ENCODE assay signal across 9 cellular contexts in the genomic region with DNA sequence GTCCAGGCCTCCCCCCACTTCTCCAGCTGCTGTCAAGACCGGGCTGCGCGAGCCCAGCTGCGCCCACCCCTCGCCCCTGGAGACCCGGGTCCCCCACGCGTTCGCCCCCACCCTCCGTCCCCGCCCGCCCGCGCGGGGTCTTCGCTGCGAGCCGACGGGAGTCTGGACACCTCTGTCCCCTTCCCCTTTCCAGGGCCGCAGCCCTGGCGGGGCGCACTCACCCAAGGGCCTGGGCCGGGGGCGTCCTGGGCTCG. TPM values are rescaled to one million over a fixed set of nuclear protein-coding genes. Genes with fewer than 3 reads are reported as not detected.
A peak's percentile ranks its signal among the peaks of the same experiment; 100 is the strongest.
DNase-seq lines count a peak whose midpoint lies in the region; ATAC-seq, FAIRE-seq and TF ChIP-seq lines count a peak whose summit lies in the region.
"Had no signal": no experiment of that assay in that cellular context is flagged by ENCODE, and none has a peak within 500 bp of the region (broad histone marks: within the 10 kb centered on the region; RNA-seq: fewer than 3 reads in every experiment).

No MANE protein-coding gene starts in this region.

- no peak overlapping the region for H3K27ac Mint-ChIP-seq in activated CD8-positive, alpha-beta memory T cell treated with anti-CD3 and anti-CD28 coated beads, Interleukin-2, amount 10 ng/mL, durations not matched to agents 7 days and 5 days
- no peak overlapping the region for H3K27ac Mint-ChIP-seq in activated naive CD8-positive, alpha-beta T cell treated with anti-CD3 and anti-CD28 coated beads, Interleukin-2, amount 50 U/mL, for 24 hours
- H3K27ac Mint-ChIP-seq: activated naive CD4-positive, alpha-beta T cell treated with anti-CD3 and anti-CD28 coated beads, Interleukin-2, amount 10 ng/mL, durations not matched to agents 7 days and 5 days had no signal

- POLR2A ChIA-PET in HepG2 (lab: Yijun Ruan, JAX): interaction anchor here (1.1 to 1.6 kb wide), 6 partner anchors 9 to 267 kb away, joined by 3 to 8 read pairs (median 4); no protein-coding TSS in a partner anchor

- no peak for TF ChIP-seq RAD21 in HepG2 (CRISPR knock-in tag; IDR thresholded peaks at IDR 0.05)

- H3K4me2 ChIP-seq in HepG2 (ENCODE audit: low read depth, low read length): peak overlapping the region; percentile 89

- BruUV-seq in HepG2 (replicated peaks; lab: Mats Ljungman, UMichigan): no TSS peak

- intact Hi-C loops in HepG2 (cut with micrococcal nuclease; ENCODE audit: unreplicated experiment): no loop called here

- H3K4me3 ChIP-seq in HepG2 (replicated peaks in 1 of 3; ENCODE audit: insufficient read depth in 1 of 3, low read depth in 2 of 3, low read length in 3 of 3): peak overlapping the region; percentile 81 to 87 (median 83)
- H3K4me3 ChIP-seq in thymus (ENCODE audit: low read length): peak overlapping the region; percentile 37
- no peak overlapping the region for H3K4me3 ChIP-seq in brain microvascular endothelial cell (ENCODE audit: low read depth, low read length)

- H2AFZ ChIP-seq in HepG2 (ENCODE audit: low read length): no peak overlapping the region

- TF ChIP-seq EP300 in HepG2 (IDR thresholded peaks at IDR 0.05; ENCODE audit: low read depth in 2 of 2, low read length in 2 of 2) (no peak), HepG2 (CRISPR knock-in tag; IDR thresholded peaks at IDR 0.05; ENCODE audit: borderline replicate concordance) (no peak)

- H3K4me1 ChIP-seq in HepG2 (ENCODE audit: insufficient read depth, low read length): peaks cover 80% of the 10 kb centered on the region
- peaks cover 9% of the 10 kb centered on the region for H3K4me1 ChIP-seq in thymus (ENCODE audit: control insufficient read depth, insufficient read depth, low read length)

- H3K9me3 ChIP-seq in HepG2 (ENCODE audit: low read length) (no peaks in the 10 kb centered on the region), thymus (ENCODE audit: control insufficient read depth) (no peaks in the 10 kb centered on the region)

- WGBS in HepG2 (ENCODE audit: low lambda C conversion rate): no CpG with 5 or more reads among the region's 25 CpGs
- WGBS in thymus: 2% methylated on average over 25 of the region's 25 CpGs

- H3K79me2 ChIP-seq in HepG2 (ENCODE audit: insufficient read depth, low read length): peaks cover 10% of the 10 kb centered on the region

- H3K27me3 Mint-ChIP-seq in activated CD8-positive, alpha-beta memory T cell treated with anti-CD3 and anti-CD28 coated beads, Interleukin-2, amount 10 ng/mL, durations not matched to agents 7 days and 5 days: peaks cover 34% of the 10 kb centered on the region
- peaks cover 44% of the 10 kb centered on the region for H3K27me3 Mint-ChIP-seq in activated naive CD8-positive, alpha-beta T cell treated with anti-CD3 and anti-CD28 coated beads, Interleukin-2, amount 50 U/mL, for 24 hours

- H3K36me3 Mint-ChIP-seq in activated CD8-positive, alpha-beta memory T cell treated with anti-CD3 and anti-CD28 coated beads, Interleukin-2, amount 10 ng/mL, durations not matched to agents 7 days and 5 days: no peaks in the 10 kb centered on the region
- no peaks in the 10 kb centered on the region for H3K36me3 Mint-ChIP-seq in activated naive CD8-positive, alpha-beta T cell treated with anti-CD3 and anti-CD28 coated beads, Interleukin-2, amount 50 U/mL, for 24 hours (ENCODE audit: low read depth)
- H3K36me3 Mint-ChIP-seq: activated naive CD4-positive, alpha-beta T cell treated with anti-CD3 and anti-CD28 coated beads, Interleukin-2, amount 10 ng/mL, durations not matched to agents 7 days and 5 days had no signal

- CTCF ChIA-PET in activated CD8-positive, alpha-beta memory T cell treated with anti-CD3 and anti-CD28 coated beads, Interleukin-2, amount 10 ng/mL, durations not matched to agents 7 days and 5 days (lab: Charles Lee): no interaction called here
- CTCF ChIA-PET in HepG2 (lab: Yijun Ruan, JAX; ENCODE audit: low intra/inter-chr PET ratio, low total read pairs): no interaction called here

- H3K36me3 ChIP-seq in HepG2 (replicated peaks in 1 of 2; ENCODE audit: control insufficient read depth in 1 of 2, insufficient read depth in 2 of 2, low read length in 2 of 2) (peaks cover 2 to 13% of the 10 kb centered on the region in 2 experiments; a peak in 3 of 5 replicates), thymus (ENCODE audit: control insufficient read depth, insufficient read depth) (no peaks in the 10 kb centered on the region), brain microvascular endothelial cell (replicated peaks) (no peaks in the 10 kb centered on the region)

- DNase-seq in activated CD8-positive, alpha-beta memory T cell treated with anti-CD3 and anti-CD28 coated beads, Interleukin-2, amount 50 U/mL, for 48 hours: peak; percentile 58
- DNase-seq in activated CD8-positive, alpha-beta memory T cell treated with anti-CD3 and anti-CD28 coated beads, Interleukin-2, amount 10 ng/mL, durations not matched to agents 7 days and 5 days: no peak
- no peak for DNase-seq in caudate nucleus (lab: John Stamatoyannopoulos, UW)
- DNase-seq in HepG2 (ENCODE audit: low spot score): no peak
- DNase-seq in activated naive CD8-positive, alpha-beta T cell treated with anti-CD3 and anti-CD28 coated beads, Interleukin-2, amount 50 U/mL, for 24 hours: no peak
- DNase-seq in brain microvascular endothelial cell: no peak

- ATAC-seq in activated CD8-positive, alpha-beta memory T cell treated with anti-CD3 and anti-CD28 coated beads, Interleukin-2, amount 10 ng/mL, durations not matched to agents 7 days and 5 days: no peak
- ATAC-seq in HepG2 (no peak), GM21367 (IDR thresholded peaks at IDR 0.05; ENCODE audit: unreplicated experiment) (no peak)
- no peak for ATAC-seq in activated naive CD8-positive, alpha-beta T cell treated with anti-CD3 and anti-CD28 coated beads, Interleukin-2, amount 50 U/mL, for 24 hours

- peaks cover 9% of the 10 kb centered on the region for H3K4me1 Mint-ChIP-seq in activated CD8-positive, alpha-beta memory T cell treated with anti-CD3 and anti-CD28 coated beads, Interleukin-2, amount 10 ng/mL, durations not matched to agents 7 days and 5 days
- peaks cover 9% of the 10 kb centered on the region for H3K4me1 Mint-ChIP-seq in activated naive CD8-positive, alpha-beta T cell treated with anti-CD3 and anti-CD28 coated beads, Interleukin-2, amount 50 U/mL, for 24 hours

- H4K20me1 ChIP-seq in HepG2 (ENCODE audit: insufficient read depth, low read length): peaks cover 5% of the 10 kb centered on the region

- in situ Hi-C loops in HepG2 (cut with HindIII; ENCODE audit: extremely low pct_ligation_motif_present, low pct_unique_long_range_greater_than_20kb) (no loop called here), brain microvascular endothelial cell (cut with HindIII; ENCODE audit: low pct_ligation_motif_present, low sequenced_read_pairs) (no loop called here)

- no peaks in the 10 kb centered on the region for H3K27me3 ChIP-seq in HepG2 (ENCODE audit: control insufficient read depth in 1 of 2, insufficient read depth in 2 of 2, low read length in 2 of 2)
- H3K27me3 ChIP-seq in thymus (ENCODE audit: control insufficient read depth, insufficient read depth): peaks cover 26% of the 10 kb centered on the region
- peaks cover 47% of the 10 kb centered on the region for H3K27me3 ChIP-seq in brain microvascular endothelial cell (replicated peaks)

- no peak overlapping the region for H3K4me3 Mint-ChIP-seq in activated CD8-positive, alpha-beta memory T cell treated with anti-CD3 and anti-CD28 coated beads, Interleukin-2, amount 10 ng/mL, durations not matched to agents 7 days and 5 days
- no peak overlapping the region for H3K4me3 Mint-ChIP-seq in activated naive CD8-positive, alpha-beta T cell treated with anti-CD3 and anti-CD28 coated beads, Interleukin-2, amount 50 U/mL, for 24 hours

- H3K9ac ChIP-seq in HepG2 (ENCODE audit: insufficient read depth, low read depth, low read length): peak overlapping the region; percentile 83

- no peak for FAIRE-seq in HepG2 (lab: Jason Lieb, UNC)

- H3K27ac ChIP-seq in caudate nucleus (ENCODE audit: low read depth, low read length): peak overlapping the region; percentile 71
- H3K27ac ChIP-seq in HepG2 (ENCODE audit: extremely low read length, insufficient read depth, low read length): peak overlapping the region; percentile 87
- H3K27ac ChIP-seq in thymus (ENCODE audit: low read depth): no peak overlapping the region
- no peak overlapping the region for H3K27ac ChIP-seq in brain microvascular endothelial cell

- TF ChIP-seq POLR2A in HepG2 (IDR thresholded peaks at IDR 0.05; ENCODE audit: insufficient read depth in 1 of 2, low read depth in 2 of 2, low read length in 2 of 2): no peak

- TF ChIP-seq CTCF in HepG2 (CRISPR knock-in tag; IDR thresholded peaks at IDR 0.05): no peak
- TF ChIP-seq CTCF in brain microvascular endothelial cell (IDR thresholded peaks at IDR 0.05; ENCODE audit: low read depth, low read length, missing control alignments): no peak

- no peaks in the 10 kb centered on the region for H3K9me3 Mint-ChIP-seq in activated CD8-positive, alpha-beta memory T cell treated with anti-CD3 and anti-CD28 coated beads, Interleukin-2, amount 10 ng/mL, durations not matched to agents 7 days and 5 days (ENCODE audit: low read depth)
- H3K9me3 Mint-ChIP-seq in activated naive CD8-positive, alpha-beta T cell treated with anti-CD3 and anti-CD28 coated beads, Interleukin-2, amount 50 U/mL, for 24 hours: no peaks in the 10 kb centered on the region
- H3K9me3 Mint-ChIP-seq: activated naive CD4-positive, alpha-beta T cell treated with anti-CD3 and anti-CD28 coated beads, Interleukin-2, amount 10 ng/mL, durations not matched to agents 7 days and 5 days had no signal

RNA-seq across cellular contexts. Expression of a gene that starts 0.2 kb away (rescaled TPM):
- under 1 TPM; 0.12 to 0.29 TPM for total RNA-seq in activated CD8-positive, alpha-beta memory T cell treated with anti-CD3 and anti-CD28 coated beads, Interleukin-2, amount 10 ng/mL, durations not matched to agents 7 days and 5 days
- 9.7 and 11.9 TPM in 2 replicates for total RNA-seq in HepG2 (2016; rRNA removed; fragmentation: Illumina TruSeq; extraction: Trizol)
- 3.8 and 5.0 TPM in 2 replicates for total RNA-seq in HepG2 (2016; cell fraction: cytosol; rRNA removed; fragmentation: Illumina TruSeq; extraction: Trizol; ENCODE audit: low read depth)
- 7.8 and 12.1 TPM in 2 replicates for total RNA-seq in HepG2 (2016; cell fraction: insoluble cytoplasmic fraction; rRNA removed; fragmentation: Illumina TruSeq; extraction: Trizol)
- 9.5 and 11.5 TPM in 2 replicates for total RNA-seq in HepG2 (2016; cell fraction: membrane; rRNA removed; fragmentation: Illumina TruSeq; extraction: Trizol)
- total RNA-seq in HepG2 (2016; cell fraction: nucleus; rRNA removed; fragmentation: Illumina TruSeq; extraction: Trizol): 13.6 and 14.7 TPM in 2 replicates
- polyA plus RNA-seq in HepG2 (2011; rRNA removed): 37.5 and 46.1 TPM in 2 replicates
- polyA plus RNA-seq in HepG2 (2011; cell fraction: cytosol; rRNA removed): 21.6 and 24.9 TPM in 2 replicates
- 114 and 133 TPM in 2 replicates for polyA plus RNA-seq in HepG2 (2011; cell fraction: nucleus; rRNA removed)
- 22.0 and 27.8 TPM in 2 replicates for polyA plus RNA-seq in HepG2 (2012)
- polyA plus RNA-seq in HepG2 (2016; cell fraction: cytosol; fragmentation: Illumina TruSeq; extraction: Trizol; ENCODE audit: low read depth): 5.3 and 7.0 TPM in 2 replicates
- polyA plus RNA-seq in HepG2 (2016; cell fraction: insoluble cytoplasmic fraction; fragmentation: Illumina TruSeq; extraction: Trizol; ENCODE audit: low read depth): 17.1 and 23.0 TPM in 2 replicates
- polyA plus RNA-seq in HepG2 (2016; cell fraction: membrane; fragmentation: Illumina TruSeq; extraction: Trizol; ENCODE audit: low read depth): 14.4 and 18.4 TPM in 2 replicates
- polyA plus RNA-seq in HepG2 (2016; cell fraction: nucleus; fragmentation: Illumina TruSeq; extraction: Trizol; ENCODE audit: insufficient read depth, low read depth): 58.0 and 62.8 TPM in 2 replicates
- 18.4 and 45.8 TPM in 2 replicates for polyA minus RNA-seq in HepG2 (2011; rRNA and poly(A)+ RNA removed; ENCODE audit: low replicate concordance)
- 12.8 and 14.1 TPM in 2 replicates for polyA minus RNA-seq in HepG2 (2011; cell fraction: cytosol; rRNA and poly(A)+ RNA removed)
- 20.8 and 23.4 TPM in 2 replicates for polyA minus RNA-seq in HepG2 (2011; cell fraction: nucleus; rRNA and poly(A)+ RNA removed)
- 1.6 TPM for polyA plus RNA-seq in thymus

Comparison
In these comparisons a context has a peak if more than half of its experiments do, and no peak if none do; other contexts are left out.
1. H3K27ac ChIP-seq: peak in caudate nucleus (single experiment) and HepG2 (single experiment); none in thymus (single experiment) and brain microvascular endothelial cell (single experiment).